Comparison of ENCODE assay signal across 8 cellular contexts in genomic region chr4:44725166-44725565, GRCh38.
A peak's percentile ranks its signal among the peaks of the same experiment; 100 is the strongest.
DNase-seq lines count a peak whose midpoint lies in the region; ATAC-seq lines count a peak whose summit lies in the region.

No MANE protein-coding gene starts in this region.

- peak overlapping the region; percentile 92 for H3K4me3 Mint-ChIP-seq in T-helper 1 cell treated with Interleukin-12 subunit alpha and Interleukin-12 subunit beta and Interleukin-4 antibody, amounts not matched to agents 30 μg/mL and 1 μg/mL, for 36 hours
- peak overlapping the region; percentile 86 for H3K4me3 Mint-ChIP-seq in T-helper 2 cell treated with Interferon-gamma antibody and Interleukin-4, amounts not matched to agents 5 μg/mL and 100 μg/mL, for 36 hours

- H3K9ac ChIP-seq in stomach smooth muscle (ENCODE audit: low read length in 2 of 2): peak overlapping the region; percentile 85 to 86

- H3K27me3 Mint-ChIP-seq in T-helper 1 cell treated with Interleukin-12 subunit alpha and Interleukin-12 subunit beta and Interleukin-4 antibody, amounts not matched to agents 30 μg/mL and 1 μg/mL, for 36 hours (ENCODE audit: low read depth): no peaks in the 10 kb centered on the region
- H3K27me3 Mint-ChIP-seq in T-helper 2 cell treated with Interferon-gamma antibody and Interleukin-4, amounts not matched to agents 5 μg/mL and 100 μg/mL, for 36 hours (ENCODE audit: low read depth): peaks cover 3% of the 10 kb centered on the region

- no peaks in the 10 kb centered on the region for H3K4me1 ChIP-seq in stomach smooth muscle (ENCODE audit: control insufficient read depth, insufficient read depth, low read length)

- no peaks in the 10 kb centered on the region for H3K36me3 ChIP-seq in stomach smooth muscle (ENCODE audit: control insufficient read depth in 2 of 2, insufficient read depth in 2 of 2, low read length in 2 of 2)

- H3K4me3 ChIP-seq in stomach smooth muscle (ENCODE audit: low read length in 2 of 2): peak overlapping the region; percentile 80 to 86

- H3K9me3 Mint-ChIP-seq in T-helper 1 cell treated with Interleukin-12 subunit alpha and Interleukin-12 subunit beta and Interleukin-4 antibody, amounts not matched to agents 30 μg/mL and 1 μg/mL, for 36 hours: peaks cover 3% of the 10 kb centered on the region
- H3K9me3 Mint-ChIP-seq in T-helper 2 cell treated with Interferon-gamma antibody and Interleukin-4, amounts not matched to agents 5 μg/mL and 100 μg/mL, for 36 hours: no peaks in the 10 kb centered on the region

- no peaks in the 10 kb centered on the region for H3K36me3 Mint-ChIP-seq in T-helper 1 cell treated with Interleukin-12 subunit alpha and Interleukin-12 subunit beta and Interleukin-4 antibody, amounts not matched to agents 30 μg/mL and 1 μg/mL, for 36 hours (ENCODE audit: low read depth)
- H3K36me3 Mint-ChIP-seq in T-helper 2 cell treated with Interferon-gamma antibody and Interleukin-4, amounts not matched to agents 5 μg/mL and 100 μg/mL, for 36 hours (ENCODE audit: low read depth): peaks cover 7% of the 10 kb centered on the region

- no peaks in the 10 kb centered on the region for H3K9me3 ChIP-seq in stomach smooth muscle (ENCODE audit: control insufficient read depth in 2 of 2, low read length in 2 of 2)

- no peak overlapping the region for H3K27ac ChIP-seq in stomach smooth muscle (ENCODE audit: low read length)

- DNase-seq in T-helper 1 cell: no peak
- no peak for DNase-seq in T-helper 2 cell treated with Interferon-gamma antibody and Interleukin-4, amounts not matched to agents 5 μg/mL and 100 μg/mL, for 36 hours (ENCODE audit: low spot score)
- peak; percentile 2 for DNase-seq in glomerular visceral epithelial cell (ENCODE audit: extremely low spot score)
- DNase-seq in pons (ENCODE audit: low spot score): no peak

- no peak for ATAC-seq in GM18873 (IDR thresholded peaks at IDR 0.05; ENCODE audit: low FRiP score, unreplicated experiment)
- ATAC-seq in GM21390 (IDR thresholded peaks at IDR 0.05; ENCODE audit: unreplicated experiment): no peak

- H3K27me3 ChIP-seq in stomach smooth muscle (ENCODE audit: control insufficient read depth in 1 of 2, insufficient read depth in 2 of 2, low read length in 2 of 2): no peaks in the 10 kb centered on the region

- peaks cover 33% of the 10 kb centered on the region for H3K4me1 Mint-ChIP-seq in T-helper 1 cell treated with Interleukin-12 subunit alpha and Interleukin-12 subunit beta and Interleukin-4 antibody, amounts not matched to agents 30 μg/mL and 1 μg/mL, for 36 hours (ENCODE audit: low read depth)
- H3K4me1 Mint-ChIP-seq in T-helper 2 cell treated with Interferon-gamma antibody and Interleukin-4, amounts not matched to agents 5 μg/mL and 100 μg/mL, for 36 hours (ENCODE audit: low read depth): peaks cover 24% of the 10 kb centered on the region

- peak overlapping the region; percentile 92 for H3K27ac Mint-ChIP-seq in T-helper 1 cell treated with Interleukin-12 subunit alpha and Interleukin-12 subunit beta and Interleukin-4 antibody, amounts not matched to agents 30 μg/mL and 1 μg/mL, for 36 hours
- H3K27ac Mint-ChIP-seq in T-helper 2 cell treated with Interferon-gamma antibody and Interleukin-4, amounts not matched to agents 5 μg/mL and 100 μg/mL, for 36 hours: peak overlapping the region; percentile 35
